ENCODE assay signal across 3 cellular contexts in genomic region chr3:51873876-51874275, GRCh38. TPM values are rescaled to one million over a fixed set of nuclear protein-coding genes. Genes with fewer than 3 reads are reported as not detected.
"Had no signal": no experiment of that assay in that cellular context is flagged by ENCODE, and none has a peak within 500 bp of the region (broad histone marks: within the 10 kb centered on the region; RNA-seq: fewer than 3 reads in every experiment).

No MANE protein-coding gene starts in this region.

- ATAC-seq: GM12878 had no signal

- H3K4me3 ChIP-seq: GM12878 had no signal

- DNase-seq: GDM1, GF-D8 had no signal

RNA-seq across cellular contexts. Expression of gene IQCF5, which starts 1.5 kb away (rescaled TPM):
- total RNA-seq: GM12878 had no signal
- polyA plus RNA-seq: GM12878 had no signal

RNA-seq across cellular contexts. Expression of gene IQCF2, which starts 12.5 kb away (rescaled TPM):
- total RNA-seq: GM12878 had no signal
- polyA plus RNA-seq: GM12878 had no signal

RNA-seq across cellular contexts. Expression of gene IQCF1, which starts 29.3 kb away (rescaled TPM):
- total RNA-seq: GM12878 had no signal
- polyA plus RNA-seq: GM12878 had no signal
